28 cellular contexts compared by ENCODE assay signal in genomic region chr7:28123752-28124151, GRCh38. TPM values are rescaled to one million over a fixed set of nuclear protein-coding genes. Genes with fewer than 3 reads are reported as not detected.
DNase-seq lines count a peak whose midpoint lies in the region; ATAC-seq, FAIRE-seq and TF ChIP-seq lines count a peak whose summit lies in the region.
"Had no signal": no experiment of that assay in that cellular context is flagged by ENCODE, and none has a peak within 500 bp of the region (broad histone marks: within the 10 kb centered on the region; RNA-seq: fewer than 3 reads in every experiment).

No MANE protein-coding gene starts in this region.

- H3K4me3 Mint-ChIP-seq in activated T-cell treated with anti-CD3 and anti-CD28 coated beads, Interleukin-2, amount 50 U/mL, for 72 hours = peak overlapping the region in 1 of 2 donors; percentile 71
- H3K4me3 Mint-ChIP-seq: CD8-positive, alpha-beta T cell had no signal

- intact Hi-C loops in GM12878 (cut with micrococcal nuclease; ENCODE audit: unreplicated experiment) = no loop called here

- peak in 1 of 2 donors; percentile 32 for DNase-seq in activated T-cell treated with anti-CD3 and anti-CD28 coated beads, Interleukin-2, amount 50 U/mL, for 72 hours
- no peak for DNase-seq in activated T-cell treated with anti-CD3 and anti-CD28 coated beads, Interleukin-2, amount 50 U/mL, for 48 hours
- DNase-seq in GM20000 (ENCODE audit: low spot score) = peak; percentile 8
- DNase-seq in GM12878 (ENCODE audit: low read depth, low spot score) = no peak
- DNase-seq in small intestine = peak; percentile 30
- no peak for DNase-seq in medulla oblongata (ENCODE audit: extremely low spot score)
- DNase-seq: activated CD4-positive, alpha-beta T cell treated with anti-CD3 and anti-CD28 coated beads, Interleukin-2, amount 50 U/mL, for 48 hours; activated effector memory CD4-positive, alpha-beta T cell treated with Interleukin-2 at 50 U/mL for 16 hours; AML-193; body of pancreas; CD8-positive, alpha-beta T cell; esophagus squamous epithelium; heart right ventricle; kidney glomerular epithelial cell; NCI-H146; NCI-H446 treated with DMSO at 0.1 percent for 48 hours; NCI-H82; stomach; SW 1271; T-helper 9 cell; WERI-Rb-1 had no signal

- no peak for TF ChIP-seq EP300 in GM12878 (IDR thresholded peaks at IDR 0.05; ENCODE audit: borderline replicate concordance in 1 of 2, control insufficient read depth in 1 of 2, low read depth in 2 of 2, low read length in 2 of 2)

- peak overlapping the region; percentile 8 for H3K27ac Mint-ChIP-seq in activated T-cell treated with anti-CD3 and anti-CD28 coated beads, Interleukin-2, amount 50 U/mL, for 72 hours
- H3K27ac Mint-ChIP-seq: CD8-positive, alpha-beta T cell had no signal

- H4K20me1 ChIP-seq in GM12878 (ENCODE audit: control insufficient read depth, insufficient read depth) = peaks cover 3% of the 10 kb centered on the region; the same call in 1 of the 2 replicates

- CTCF ChIA-PET in GM12878 (lab: Yijun Ruan, JAX) = interaction anchor here (0.6 to 1.1 kb wide), 2 partner anchors 16 to 734 kb away, joined by 3 read pairs; no protein-coding TSS in a partner anchor

- SMC1A ChIA-PET in GM12878 (lab: Charles Lee; ENCODE audit: uncharacterized antibody, unreplicated experiment) = no interaction called here

- H3K4me1 Mint-ChIP-seq in activated T-cell treated with anti-CD3 and anti-CD28 coated beads, Interleukin-2, amount 50 U/mL, for 72 hours (ENCODE audit: low read depth) = peaks cover 57% of the 10 kb centered on the region

- H3K4me2 ChIP-seq in GM12878 (ENCODE audit: control insufficient read depth, insufficient read depth) = no peak overlapping the region

- no peak overlapping the region for H2AFZ ChIP-seq in GM12878 (ENCODE audit: control insufficient read depth, low read depth, low read length)

- H3K27me3 ChIP-seq in GM12878 (replicated peaks in 1 of 2; ENCODE audit: control insufficient read depth in 2 of 2, insufficient read depth in 2 of 2, low read length in 1 of 2) = no peaks in the 10 kb centered on the region; a peak in 4 of 4 replicates
- no peaks in the 10 kb centered on the region for H3K27me3 ChIP-seq in small intestine (ENCODE audit: control insufficient read depth in 2 of 2, insufficient read depth in 2 of 2, low read length in 2 of 2)
- H3K27me3 ChIP-seq: body of pancreas, esophagus squamous epithelium, heart right ventricle, stomach had no signal

- H3K4me1 ChIP-seq in GM12878 (ENCODE audit: control insufficient read depth, insufficient read depth, low read length) = no peaks in the 10 kb centered on the region
- no peaks in the 10 kb centered on the region for H3K4me1 ChIP-seq in small intestine (ENCODE audit: control insufficient read depth in 2 of 2, insufficient read depth in 1 of 2, low read depth in 1 of 2, low read length in 1 of 2)
- H3K4me1 ChIP-seq: body of pancreas had no signal

- no peak for TF ChIP-seq POLR2A in GM12878 (IDR thresholded peaks at IDR 0.05; ENCODE audit: low read depth, low read length)

- POLR2A ChIA-PET in GM12878 (lab: Charles Lee) = no interaction called here

- peaks cover 0 to 4% of the 10 kb centered on the region in 2 donors for H3K9me3 Mint-ChIP-seq in activated T-cell treated with anti-CD3 and anti-CD28 coated beads, Interleukin-2, amount 50 U/mL, for 72 hours
- H3K9me3 Mint-ChIP-seq: CD8-positive, alpha-beta T cell had no signal

- no peaks in the 10 kb centered on the region for H3K36me3 ChIP-seq in GM12878 (ENCODE audit: control insufficient read depth in 2 of 2, insufficient read depth in 2 of 2, low read length in 1 of 2)
- no peaks in the 10 kb centered on the region for H3K36me3 ChIP-seq in small intestine (ENCODE audit: control insufficient read depth in 2 of 2, insufficient read depth in 2 of 2, low read length in 2 of 2)
- H3K36me3 ChIP-seq: esophagus squamous epithelium, heart right ventricle, stomach, WERI-Rb-1 had no signal

- TF ChIP-seq RAD21 in GM12878 (IDR thresholded peaks at IDR 0.05; ENCODE audit: insufficient read depth, low read depth, low read length) = no peak

- no peaks in the 10 kb centered on the region for H3K9me3 ChIP-seq in GM12878 (replicated peaks; ENCODE audit: control insufficient read depth, insufficient read depth, low read length)
- no peaks in the 10 kb centered on the region for H3K9me3 ChIP-seq in small intestine (ENCODE audit: control insufficient read depth, low read depth)
- H3K9me3 ChIP-seq: body of pancreas, esophagus squamous epithelium, heart right ventricle, stomach had no signal

- no peak for TF ChIP-seq CTCF in GM20000 (IDR thresholded peaks at IDR 0.05; ENCODE audit: extremely low read depth, missing control alignments)
- TF ChIP-seq CTCF in GM12878 (IDR thresholded peaks at IDR 0.05 in 2 of 3, conservative IDR thresholded peaks at IDR 0.05 in 1 of 3; ENCODE audit: control insufficient read depth in 2 of 3, extremely low read depth in 1 of 3, insufficient read depth in 1 of 3, low read depth in 3 of 3, low read length in 3 of 3) = no peak

- in situ Hi-C loops in GM12878 (cut with MboI) = no loop called here

- RAD21 ChIA-PET in GM12878 (lab: Charles Lee; ENCODE audit: unreplicated experiment) = no interaction called here

- no peak overlapping the region for H3K4me3 ChIP-seq in GM12878
- no peak overlapping the region for H3K4me3 ChIP-seq in small intestine (ENCODE audit: low read depth in 1 of 2, low read length in 2 of 2)
- H3K4me3 ChIP-seq: body of pancreas, esophagus squamous epithelium, heart right ventricle, stomach had no signal

- FAIRE-seq in GM12878 (lab: Jason Lieb, UNC) = no peak
- no peak for FAIRE-seq in small intestine (lab: Jason Lieb, UNC)
- FAIRE-seq: endometrium, frontal cortex, GM18507, GM19239, H54 had no signal

- BruUV-seq in GM12878 (replicated peaks; lab: Mats Ljungman, UMichigan) = no TSS peak

- WGBS in GM12878 (ENCODE audit: insufficient coverage, insufficient replicate concordance, low lambda C conversion rate, missing lambda C conversion rate) = 7% methylated on average over 5 of the region's 5 CpGs
- 79 to 84% (median 81%) methylated on average over 5 of the region's 5 CpGs for WGBS in small intestine, 3 donors

- no peaks in the 10 kb centered on the region for H3K79me2 ChIP-seq in GM12878 (ENCODE audit: control insufficient read depth, insufficient read depth, low read length)

- ATAC-seq in activated T-cell treated with anti-CD3 and anti-CD28 coated beads, Interleukin-2, amount 50 U/mL, for 72 hours (replicated peaks in 1 of 2) = peak in 1 of 2 donors; percentile 61
- no peak for ATAC-seq in GM12878
- no peak for ATAC-seq in GM21723 (IDR thresholded peaks at IDR 0.05; ENCODE audit: unreplicated experiment)
- no peak for ATAC-seq in HG02885 (IDR thresholded peaks at IDR 0.05; ENCODE audit: poor library complexity, unreplicated experiment)
- ATAC-seq: body of pancreas; CD8-positive, alpha-beta T cell; heart right ventricle had no signal

- peaks cover 0 to 2% of the 10 kb centered on the region in 2 donors for H3K36me3 Mint-ChIP-seq in activated T-cell treated with anti-CD3 and anti-CD28 coated beads, Interleukin-2, amount 50 U/mL, for 72 hours (ENCODE audit: insufficient read depth in 2 of 2)
- H3K36me3 Mint-ChIP-seq: CD8-positive, alpha-beta T cell had no signal

- H3K27me3 Mint-ChIP-seq in activated T-cell treated with anti-CD3 and anti-CD28 coated beads, Interleukin-2, amount 50 U/mL, for 72 hours (ENCODE audit: low read depth) = no peaks in the 10 kb centered on the region

- no peak overlapping the region for H3K9ac ChIP-seq in GM12878 (ENCODE audit: control insufficient read depth, insufficient read depth, low read length)

- H3K27ac ChIP-seq in GM12878 (ENCODE audit: control insufficient read depth, insufficient read depth) (no peak overlapping the region), small intestine (ENCODE audit: low read depth in 1 of 2, low read length in 1 of 2) (peak overlapping the region in 1 of 2 donors; percentile 46)
- H3K27ac ChIP-seq: body of pancreas, esophagus squamous epithelium, heart right ventricle, stomach, WERI-Rb-1 had no signal

TF ChIP-seq in GM12878, 131 proteins besides CTCF, POLR2A, EP300 and RAD21:
- peak; percentile 27 to 49; a peak in 2 of 4 replicates for TF ChIP-seq BHLHE40 (IDR thresholded peaks at IDR 0.05; ENCODE audit: borderline replicate concordance in 1 of 2, low read depth in 2 of 2, low read length in 1 of 2)
- TF ChIP-seq, protein P1, sequence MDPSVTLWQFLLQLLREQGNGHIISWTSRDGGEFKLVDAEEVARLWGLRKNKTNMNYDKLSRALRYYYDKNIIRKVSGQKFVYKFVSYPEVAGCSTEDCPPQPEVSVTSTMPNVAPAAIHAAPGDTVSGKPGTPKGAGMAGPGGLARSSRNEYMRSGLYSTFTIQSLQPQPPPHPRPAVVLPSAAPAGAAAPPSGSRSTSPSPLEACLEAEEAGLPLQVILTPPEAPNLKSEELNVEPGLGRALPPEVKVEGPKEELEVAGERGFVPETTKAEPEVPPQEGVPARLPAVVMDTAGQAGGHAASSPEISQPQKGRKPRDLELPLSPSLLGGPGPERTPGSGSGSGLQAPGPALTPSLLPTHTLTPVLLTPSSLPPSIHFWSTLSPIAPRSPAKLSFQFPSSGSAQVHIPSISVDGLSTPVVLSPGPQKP (IDR thresholded peaks at IDR 0.05; ENCODE audit: low read depth, low read length) = no peak

RNA-seq across cellular contexts. Expression of gene JAZF1, which starts 56.8 kb away (rescaled TPM):
- total RNA-seq in activated T-cell treated with anti-CD3 and anti-CD28 coated beads, Interleukin-2, amount 50 U/mL, for 72 hours = 1 to 10 TPM; 4.3 to 7.9 TPM
- 0.42 and 0.61 TPM in 2 replicates for total RNA-seq in GM12878 (2013; cell fraction: nucleolus; rRNA removed)
- total RNA-seq in GM12878 (2014; rRNA removed) (not detected in 2 replicates), GM12878 (2014; rRNA removed; fragmentation: Illumina TruSeq; extraction: Trizol) (0.04 and 0.05 TPM in 2 replicates), GM12878 (2021) (0.24 and 0.82 TPM in 2 replicates)
- polyA plus RNA-seq in GM12878 (2011; ENCODE audit: low read depth) = not detected
- polyA plus RNA-seq in GM12878 (2011; rRNA removed) (0.19 TPM in 2 replicates), GM12878 (2014; fragmentation: Illumina TruSeq; extraction: Trizol) (0.15 and 0.32 TPM in 2 replicates), GM12878 (2014; fragmentation: Nextera tagmentation; extraction: Ambion mirVana) (under 1 TPM in 1 of 2 experiments, not detected in 1; 0.04 TPM), GM12878 (2014; rRNA removed) (not detected in 2 replicates), GM12878 (2016; fragmentation: Nextera tagmentation; extraction: Ambion mirVana) (under 1 TPM; 0.13 to 0.29 TPM), small intestine (1 to 10 TPM in 2 of 3 donors, under 1 TPM in 1; 0.67 to 3.6 (median 3.5) TPM)
- polyA plus RNA-seq in GM12878 (2011; cell fraction: cytosol; rRNA removed) = 0.07 and 0.10 TPM in 2 replicates
- 0.09 and 0.10 TPM in 2 replicates for polyA plus RNA-seq in GM12878 (2011; cell fraction: nucleus; rRNA removed)
- polyA plus RNA-seq in GM12878 (2012) = 0.14 and 0.28 TPM in 2 replicates
- polyA minus RNA-seq in GM12878 (2011; rRNA and poly(A)+ RNA removed) = 0.05 TPM in 1 of 2 replicates, not detected in the other
- polyA minus RNA-seq in GM12878 (2011; cell fraction: cytosol; rRNA and poly(A)+ RNA removed) = not detected in 2 replicates
- 0.12 and 0.19 TPM in 2 replicates for polyA minus RNA-seq in GM12878 (2011; cell fraction: nucleus; rRNA and poly(A)+ RNA removed)

Comparison
In these comparisons a context has a peak if more than half of its experiments do, and no peak if none do; other contexts are left out.
1. DNase-seq: peak in GM20000 (single experiment) and small intestine (single experiment); none in activated T-cell treated with anti-CD3 and anti-CD28 coated beads, Interleukin-2, amount 50 U/mL, for 48 hours (0 of 2), GM12878 (single experiment) and medulla oblongata (single experiment).